Comparison of ENCODE assay signal across 17 cellular contexts in the genomic region with DNA sequence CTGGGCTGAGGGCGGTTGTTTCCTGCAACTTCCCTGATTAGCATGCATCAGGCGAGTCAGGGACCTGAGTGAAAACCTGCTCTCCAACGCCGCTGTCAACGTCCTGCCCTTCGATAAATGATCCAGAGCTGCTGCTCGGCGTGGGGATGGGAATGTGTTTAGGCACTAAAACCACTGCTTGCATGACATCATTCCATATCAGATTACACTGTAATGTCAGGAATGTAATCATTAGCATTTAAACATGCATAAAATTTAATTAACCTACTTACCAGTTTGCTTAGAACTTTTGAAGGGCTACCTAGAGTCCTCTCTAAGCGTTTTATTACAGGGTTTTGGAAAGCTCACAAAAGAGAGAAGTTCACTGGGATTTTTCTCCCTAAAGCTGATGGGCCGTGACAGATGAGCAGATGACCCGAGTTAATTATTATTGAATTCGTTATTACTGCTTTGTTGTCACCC.
A peak's percentile ranks its signal among the peaks of the same experiment; 100 is the strongest.
DNase-seq lines count a peak whose midpoint lies in the region; ATAC-seq and TF ChIP-seq lines count a peak whose summit lies in the region.
"Had no signal": no experiment of that assay in that cellular context is flagged by ENCODE, and none has a peak within 500 bp of the region (broad histone marks: within the 10 kb centered on the region; RNA-seq: fewer than 3 reads in every experiment).

No MANE protein-coding gene starts in this region.

- H3K9me3 ChIP-seq in iPS-18a (ENCODE audit: control insufficient read depth, low read depth, low read length) (no peaks in the 10 kb centered on the region), HAP-1 (no peaks in the 10 kb centered on the region)

- no peaks in the 10 kb centered on the region for H3K36me3 ChIP-seq in iPS-18a (ENCODE audit: control insufficient read depth, low read depth, low read length)
- H3K36me3 ChIP-seq in HAP-1 (replicated peaks), result no peaks in the 10 kb centered on the region
- H3K36me3 ChIP-seq: brain microvascular endothelial cell had no signal

- H3K27me3 ChIP-seq in iPS-18a (ENCODE audit: control insufficient read depth, insufficient read depth, low read length) (no peaks in the 10 kb centered on the region), foreskin keratinocyte (no peaks in the 10 kb centered on the region), HAP-1 (ENCODE audit: low read depth) (no peaks in the 10 kb centered on the region)
- H3K27me3 ChIP-seq: brain microvascular endothelial cell had no signal

- peak overlapping the region; percentile 42 for H3K4me3 ChIP-seq in iPS-18a (ENCODE audit: low read length)
- no peak overlapping the region for H3K4me3 ChIP-seq in HAP-1

- H3K4me1 ChIP-seq in iPS-18a (ENCODE audit: control insufficient read depth, low read depth, low read length) (peaks cover 14% of the 10 kb centered on the region), foreskin keratinocyte (no peaks in the 10 kb centered on the region), HAP-1 (no peaks in the 10 kb centered on the region)

- peak; percentile 27 for DNase-seq in H4 (ENCODE audit: low spot score)
- peak; percentile 41 for DNase-seq in SW480 (ENCODE audit: low spot score)
- peak; percentile 82 for DNase-seq in retina
- DNase-seq in foreskin keratinocyte, result no peak
- no peak for DNase-seq in NCI-H2107 (lab: John Stamatoyannopoulos, UW)
- no peak for DNase-seq in DMS 273 treated with DMSO at 0.1 percent for 48 hours (lab: John Stamatoyannopoulos, UW)
- DNase-seq in HAP-1 (ENCODE audit: low spot score in 2 of 2), result no peak
- DNase-seq: activated naive CD4-positive, alpha-beta T cell treated with Interleukin-2 at 50 U/mL for 16 hours; brain microvascular endothelial cell; DND-41; effector CD4-positive, alpha-beta T cell; foreskin fibroblast; Karpas-422; mammary epithelial cell; NCI-H187 treated with DMSO at 0.1 percent for 48 hours; NK-92 treated with Interleukin-12 subunit alpha and Interleukin-12 subunit beta, amount 100 ng/mL, for 24 hours had no signal

- no peak for ATAC-seq in foreskin keratinocyte

- in situ Hi-C loops in HAP-1 (cut with MboI; ENCODE audit: low sequenced_read_pairs), result no loop called here

- H3K27ac ChIP-seq in iPS-18a (ENCODE audit: low read length), result no peak overlapping the region
- no peak overlapping the region for H3K27ac ChIP-seq in foreskin keratinocyte
- H3K27ac ChIP-seq: brain microvascular endothelial cell had no signal

- TF ChIP-seq CTCF in foreskin keratinocyte (conservative IDR thresholded peaks at IDR 0.05), result no peak

- no peak overlapping the region for H3K9ac ChIP-seq in iPS-18a (ENCODE audit: low read length)

Comparison
In these comparisons a context has a peak if more than half of its experiments do, and no peak if none do; other contexts are left out.
1. DNase-seq: peak in H4 (single experiment), SW480 (single experiment) and retina (single experiment); none in foreskin keratinocyte (0 of 2), NCI-H2107 (single experiment), DMS 273 treated with DMSO at 0.1 percent for 48 hours (single experiment) and HAP-1 (0 of 2).